In genomic region chrX:130592204-130592603, GRCh38 we compare ENCODE assay signal across 2 cellular contexts.
TF ChIP-seq lines count a peak whose summit lies in the region.

No MANE protein-coding gene starts in this region.

TF ChIP-seq in IMR-90, 13 proteins besides CTCF, POLR2A, EP300 and RAD21:
- TF ChIP-seq CHD1 (IDR thresholded peaks at IDR 0.05; ENCODE audit: low read depth, low read length) (no peak), MAFK (IDR thresholded peaks at IDR 0.05; ENCODE audit: low read depth, low read length) (peak; percentile 95), CEBPB (IDR thresholded peaks at IDR 0.05; ENCODE audit: low read depth, low read length) (no peak), NFE2L2 (IDR thresholded peaks at IDR 0.05; ENCODE audit: low read depth, low read length) (no peak), FOS (IDR thresholded peaks at IDR 0.05; ENCODE audit: low read depth, low read length) (no peak)

TF ChIP-seq in K562, 482 proteins besides CTCF, POLR2A, EP300 and RAD21:
- TF ChIP-seq POLR3A (IDR thresholded peaks at IDR 0.05; ENCODE audit: borderline replicate concordance, extremely low read depth, insufficient read depth, insufficient read length): no peak
- no peak for TF ChIP-seq NFATC3 (IDR thresholded peaks at IDR 0.05)
- peak; percentile 85 for TF ChIP-seq C11orf30 (IDR thresholded peaks at IDR 0.05; ENCODE audit: low read depth)
- no peak for TF ChIP-seq COPS2 (conservative IDR thresholded peaks at IDR 0.05)
- TF ChIP-seq MAFG (tag; conservative IDR thresholded peaks at IDR 0.05): peak; percentile 82
- TF ChIP-seq IRF1 (CRISPR knock-in tag; IDR thresholded peaks at IDR 0.05; ENCODE audit: borderline replicate concordance): no peak
- no peak for TF ChIP-seq RAD51 (IDR thresholded peaks at IDR 0.05; ENCODE audit: borderline replicate concordance, low read depth)
- peak; percentile 86; the same call in 1 of the 2 replicates for TF ChIP-seq MAFF (IDR thresholded peaks at IDR 0.05; ENCODE audit: low read length)
- no peak for TF ChIP-seq MCM2 (IDR thresholded peaks at IDR 0.05; ENCODE audit: low read depth)
- TF ChIP-seq ZNF316 (IDR thresholded peaks at IDR 0.05): peak; percentile 94
- TF ChIP-seq WHSC1 (IDR thresholded peaks at IDR 0.05; ENCODE audit: low read length): no peak
- no peak for TF ChIP-seq PRDM10 (IDR thresholded peaks at IDR 0.05; ENCODE audit: partially characterized antibody)
- TF ChIP-seq MAFK (IDR thresholded peaks at IDR 0.05; ENCODE audit: low read length): peak; percentile 91
